ENCODE assay signal across 28 cellular contexts in the genomic region with DNA sequence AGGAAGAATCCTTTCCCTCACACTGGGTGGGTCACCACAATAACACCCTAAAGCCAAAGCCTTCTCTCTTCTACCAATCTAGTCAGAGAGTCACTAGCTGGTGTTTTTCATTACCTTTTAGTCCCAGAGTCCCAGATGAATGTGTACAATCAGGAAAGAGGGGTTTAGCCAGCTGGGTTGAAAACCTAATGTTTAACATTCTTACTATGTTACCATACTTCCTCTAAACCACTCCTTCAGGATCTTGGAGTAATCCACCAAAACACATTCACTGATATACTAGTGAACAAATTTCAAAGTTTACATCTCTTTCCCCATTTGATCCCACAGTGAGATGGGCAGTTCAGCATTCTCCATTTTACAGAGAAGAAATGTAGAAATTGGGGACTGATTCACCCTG. TPM values are rescaled to one million over a fixed set of nuclear protein-coding genes. Genes with fewer than 3 reads are reported as not detected.
A peak's percentile ranks its signal among the peaks of the same experiment; 100 is the strongest.
DNase-seq lines count a peak whose midpoint lies in the region; ATAC-seq and TF ChIP-seq lines count a peak whose summit lies in the region.
"Had no signal": no experiment of that assay in that cellular context is flagged by ENCODE, and none has a peak within 500 bp of the region (broad histone marks: within the 10 kb centered on the region; RNA-seq: fewer than 3 reads in every experiment).

No MANE protein-coding gene starts in this region.

- TF ChIP-seq CTCF in AG04450 (IDR thresholded peaks at IDR 0.05; ENCODE audit: low read depth, low read length) (no peak), fibroblast of villous mesenchyme (IDR thresholded peaks at IDR 0.05; ENCODE audit: insufficient read depth, low read depth, low read length) (no peak)

- ATAC-seq in GM21717 (IDR thresholded peaks at IDR 0.05; ENCODE audit: unreplicated experiment) = no peak
- ATAC-seq: A549; activated CD4-positive, CD25-positive, alpha-beta regulatory T cell treated with anti-CD3 and anti-CD28 coated beads, Interleukin-2, amount 50 U/mL, for 24 hours; activated T-cell treated with anti-CD3 and anti-CD28 coated beads, Interleukin-2, amount 50 U/mL, for 4 hours; foreskin keratinocyte; left cardiac atrium; naive thymus-derived CD8-positive, alpha-beta T cell; pancreas; Right ventricle myocardium inferior; stimulated activated memory B cell treated with anti-CD40 and anti-IgM and Interleukin-4, amounts not matched to agents 10 μg/mL and 1 μg/mL and 100 μg/mL, for 72 hours had no signal

- POLR2A ChIA-PET in AG04450 (lab: Yijun Ruan, JAX) = no interaction called here

- DNase-seq in AG04450 (ENCODE audit: low read depth, low spot score) (peak; percentile 45), GM04503 (ENCODE audit: low read depth) (peak; percentile 25), amniotic epithelial cell (ENCODE audit: low read depth) (peak; percentile 34), fibroblast of villous mesenchyme (ENCODE audit: low read depth) (peak; percentile 66), NCI-H146 treated with DMSO at 0.1 percent for 48 hours (lab: John Stamatoyannopoulos, UW; ENCODE audit: unreplicated experiment) (no peak), NCI-H1436 treated with DMSO at 0.1 percent for 48 hours (lab: John Stamatoyannopoulos, UW) (no peak)
- no peak for DNase-seq in stimulated activated CD4-positive, alpha-beta T cell treated with anti-CD3 and anti-CD28 coated beads, Interleukin-15, amount 100 ng/mL, for 24 hours
- DNase-seq: activated CD8-positive, alpha-beta memory T cell treated with anti-CD3 and anti-CD28 coated beads for 24 hours; activated naive CD4-positive, alpha-beta T cell treated with anti-CD3 and anti-CD28 coated beads, Interleukin-2, amount 10 ng/mL, durations not matched to agents 7 days and 5 days; activated T-cell treated with anti-CD3 and anti-CD28 coated beads, Interleukin-2, amount 50 U/mL, for 4 hours; cerebellar nuclear complex; effector CD8-positive, alpha-beta T cell; foreskin keratinocyte; GDM1; left cardiac atrium; naive thymus-derived CD8-positive, alpha-beta T cell; NCI-H1092 treated with DMSO at 0.1 percent for 48 hours; NCI-H2107; NCI-H526; pancreas; sigmoid colon had no signal

- peak overlapping the region; percentile 89 for H3K27ac ChIP-seq in AG04450 (ENCODE audit: low read depth, low read length)
- H3K27ac ChIP-seq: A549, foreskin keratinocyte, pancreas, sigmoid colon had no signal

- H3K27me3 ChIP-seq in AG04450 (ENCODE audit: control insufficient read depth, insufficient read depth, low read length) = no peaks in the 10 kb centered on the region
- H3K27me3 ChIP-seq: foreskin keratinocyte, pancreas, sigmoid colon had no signal

- H3K9me3 ChIP-seq in AG04450 (ENCODE audit: control insufficient read depth, insufficient read depth, low read length) = no peaks in the 10 kb centered on the region
- H3K9me3 ChIP-seq: A549, pancreas, sigmoid colon had no signal

- H3K4me3 ChIP-seq in AG04450 (ENCODE audit: low read depth, low read length) = no peak overlapping the region
- H3K4me3 ChIP-seq in fibroblast of villous mesenchyme (ENCODE audit: low read depth, low read length) = no peak overlapping the region
- H3K4me3 ChIP-seq: A549, pancreas, sigmoid colon had no signal

- CTCF ChIA-PET in AG04450 (lab: Charles Lee) = no interaction called here

RNA-seq across cellular contexts. Expression of gene LPAR3, which starts 9.7 kb away (rescaled TPM):
- 3.5 and 4.8 TPM in 2 replicates for polyA plus RNA-seq in AG04450 (2011; rRNA removed)
- polyA minus RNA-seq in AG04450 (2011; rRNA and poly(A)+ RNA removed) = 9.2 and 11.2 TPM in 2 replicates
- total RNA-seq in fibroblast of villous mesenchyme = 1.9 and 2.6 TPM in 2 replicates
- total RNA-seq: LHCN-M2, mesenteric fat pad, sigmoid colon had no signal

Comparison
In these comparisons a context has a peak if more than half of its experiments do, and no peak if none do; other contexts are left out.
1. DNase-seq: peak in AG04450 (single experiment), GM04503 (single experiment), amniotic epithelial cell (single experiment) and fibroblast of villous mesenchyme (single experiment); none in NCI-H146 treated with DMSO at 0.1 percent for 48 hours (single experiment), NCI-H1436 treated with DMSO at 0.1 percent for 48 hours (single experiment) and stimulated activated CD4-positive, alpha-beta T cell treated with anti-CD3 and anti-CD28 coated beads, Interleukin-15, amount 100 ng/mL, for 24 hours (single experiment).